25 cellular contexts compared by ENCODE assay signal in the genomic region with DNA sequence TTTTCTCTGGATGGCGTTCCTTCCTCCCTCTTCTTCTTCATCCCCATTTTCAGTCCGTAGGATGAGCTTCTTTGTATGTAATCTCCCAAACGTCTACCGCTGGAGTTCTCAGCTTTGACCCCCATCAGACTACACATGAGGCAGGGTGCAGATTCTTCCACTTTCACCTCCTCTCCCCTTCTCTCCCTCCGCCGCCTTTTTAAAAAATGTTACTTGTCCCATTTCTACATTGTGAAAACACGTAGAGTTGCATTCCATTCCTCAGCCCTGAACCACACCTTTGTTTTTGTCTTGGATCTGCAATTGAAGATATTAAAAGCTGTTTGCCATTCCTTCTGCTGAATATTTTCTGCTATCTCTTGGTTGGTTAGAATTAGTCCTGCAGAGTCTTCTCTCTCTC. TPM values are rescaled to one million over a fixed set of nuclear protein-coding genes. Genes with fewer than 3 reads are reported as not detected.
DNase-seq lines count a peak whose midpoint lies in the region; ATAC-seq and TF ChIP-seq lines count a peak whose summit lies in the region.
"Had no signal": no experiment of that assay in that cellular context is flagged by ENCODE, and none has a peak within 500 bp of the region (broad histone marks: within the 10 kb centered on the region; RNA-seq: fewer than 3 reads in every experiment).

No MANE protein-coding gene starts in this region.

- ATAC-seq in T-helper 17 cell (no peak), HG02885 (IDR thresholded peaks at IDR 0.05; ENCODE audit: poor library complexity, unreplicated experiment) (no peak)
- ATAC-seq: sciatic nerve; stimulated activated naive CD8-positive, alpha-beta T cell treated with anti-CD3 and anti-CD28 coated beads, Interleukin-15, Interleukin-2, amounts not matched to agents 100 U/mL and 50 U/mL, for 24 hours had no signal

- WGBS in urinary bladder = 75% methylated on average over 7 of the region's 7 CpGs

- no peak for DNase-seq in T-helper 17 cell
- no peak for DNase-seq in epithelial cell of prostate (ENCODE audit: low read depth, low spot score)
- DNase-seq in progenitor cell of endocrine pancreas (ENCODE audit: low spot score, unreplicated experiment) = no peak
- no peak for DNase-seq in NCI-H2107 (lab: John Stamatoyannopoulos, UW)
- DNase-seq in OCI-M1 (lab: John Stamatoyannopoulos, UW) = no peak
- DNase-seq: activated B cell treated with CpG ODN at 0.5 μM for 24 hours; activated CD4-positive, alpha-beta T cell treated with anti-CD3 and anti-CD28 coated beads, Interleukin-2, amount 50 U/mL, for 48 hours; activated effector memory CD4-positive, alpha-beta T cell treated with Interleukin-2 at 50 U/mL for 16 hours; effector CD8-positive, alpha-beta T cell; islet precursor cell; NCI-H1105 treated with DMSO at 0.1 percent for 48 hours; NCI-H2081 treated with DMSO at 0.1 percent for 48 hours; NCI-H446; SHP77; stimulated activated naive CD8-positive, alpha-beta T cell treated with anti-CD3 and anti-CD28 coated beads, Interleukin-15, Interleukin-2, amounts not matched to agents 100 U/mL and 50 U/mL, for 24 hours; SW 1271 had no signal

- no peak for TF ChIP-seq CTCF in progenitor cell of endocrine pancreas (IDR thresholded peaks at IDR 0.05; ENCODE audit: unreplicated experiment)

- no peak overlapping the region for H3K4me3 ChIP-seq in urinary bladder (ENCODE audit: low read depth, low read length)
- H3K4me3 ChIP-seq: HAP-1, lung, neural progenitor cell had no signal

- H3K36me3 Mint-ChIP-seq in T-helper 17 cell (ENCODE audit: low read depth) (no peaks in the 10 kb centered on the region), progenitor cell of endocrine pancreas (ENCODE audit: insufficient read depth) (no peaks in the 10 kb centered on the region)
- H3K36me3 Mint-ChIP-seq: neural progenitor cell had no signal

- no peaks in the 10 kb centered on the region for H3K36me3 ChIP-seq in urinary bladder (ENCODE audit: insufficient read depth)
- H3K36me3 ChIP-seq: HAP-1, neural progenitor cell had no signal

- H3K9me3 ChIP-seq in T-helper 17 cell (ENCODE audit: control insufficient read depth, low read length, poor library complexity, severe bottlenecking) = no peaks in the 10 kb centered on the region
- H3K9me3 ChIP-seq: HAP-1 had no signal

- no peaks in the 10 kb centered on the region for H3K4me1 ChIP-seq in urinary bladder (ENCODE audit: insufficient read depth)

- no peaks in the 10 kb centered on the region for H3K9me3 Mint-ChIP-seq in progenitor cell of endocrine pancreas (ENCODE audit: low read depth)
- H3K9me3 Mint-ChIP-seq: activated B cell treated with CpG ODN at 0.5 μM for 24 hours, neural progenitor cell had no signal

- H3K27me3 Mint-ChIP-seq in T-helper 17 cell (no peaks in the 10 kb centered on the region), progenitor cell of endocrine pancreas (peaks cover 32% of the 10 kb centered on the region)

- no peak overlapping the region for H3K4me3 Mint-ChIP-seq in T-helper 17 cell
- no peak overlapping the region for H3K4me3 Mint-ChIP-seq in progenitor cell of endocrine pancreas (ENCODE audit: low read depth)
- H3K4me3 Mint-ChIP-seq: activated B cell treated with CpG ODN at 0.5 μM for 24 hours, neural progenitor cell had no signal

- H3K27ac ChIP-seq in epithelial cell of prostate (peak overlapping the region; percentile 28), urinary bladder (ENCODE audit: low read depth) (peak overlapping the region; percentile 3)
- H3K27ac ChIP-seq: C4-2B, neural progenitor cell had no signal

- H3K4me1 Mint-ChIP-seq in T-helper 17 cell = peaks cover 20% of the 10 kb centered on the region
- peaks cover 17% of the 10 kb centered on the region for H3K4me1 Mint-ChIP-seq in progenitor cell of endocrine pancreas (ENCODE audit: low read depth)

- H3K27ac Mint-ChIP-seq in T-helper 17 cell (peak overlapping the region; percentile 27), progenitor cell of endocrine pancreas (peak overlapping the region; percentile 33)
- H3K27ac Mint-ChIP-seq: activated B cell treated with CpG ODN at 0.5 μM for 24 hours, neural progenitor cell had no signal

RNA-seq across cellular contexts. Expression of a gene that starts 6.2 kb away (rescaled TPM):
- under 1 TPM in 1 of 2 donors, not detected in 1; 0.42 TPM for total RNA-seq in T-helper 17 cell
- total RNA-seq in progenitor cell of endocrine pancreas = not detected in 2 replicates
- 112 TPM for total RNA-seq in urinary bladder
- polyA plus RNA-seq in urinary bladder = 404 TPM
- total RNA-seq: OCI-LY7 had no signal

RNA-seq across cellular contexts. Expression of a gene that starts 16.1 kb away (rescaled TPM):
- total RNA-seq in T-helper 17 cell (not detected), progenitor cell of endocrine pancreas (14.6 and 17.5 TPM in 2 replicates), urinary bladder (69.2 TPM)
- polyA plus RNA-seq in urinary bladder = 197 TPM
- total RNA-seq: activated B cell treated with CpG ODN at 0.5 μM for 24 hours, OCI-LY7 had no signal

RNA-seq across cellular contexts. Expression of a gene that starts 17.1 kb away (rescaled TPM):
- total RNA-seq in T-helper 17 cell = 1 to 10 TPM in 1 of 2 donors, under 1 TPM in 1; 0.42 to 1.6 TPM
- 1.5 and 1.6 TPM in 2 replicates for total RNA-seq in progenitor cell of endocrine pancreas
- total RNA-seq in urinary bladder = 49.0 TPM
- polyA plus RNA-seq in urinary bladder = 40.8 TPM
- total RNA-seq: OCI-LY7 had no signal

RNA-seq across cellular contexts. Expression of a gene that starts 45.6 kb away (rescaled TPM):
- total RNA-seq in T-helper 17 cell = not detected
- not detected in 2 replicates for total RNA-seq in progenitor cell of endocrine pancreas
- not detected for total RNA-seq in urinary bladder
- not detected for polyA plus RNA-seq in urinary bladder
- total RNA-seq: activated B cell treated with CpG ODN at 0.5 μM for 24 hours, lung, OCI-LY7, sciatic nerve had no signal
- polyA plus RNA-seq: AG04450 had no signal

Comparison
In these comparisons a context has a peak if more than half of its experiments do, and no peak if none do; other contexts are left out.
1. RNA of a gene that starts 6.2 kb away (total RNA-seq): 112 TPM in urinary bladder (single experiment); 0.42 TPM in T-helper 17 cell and not detected in progenitor cell of endocrine pancreas; every median in the first group is over 10 times any median in the second.
2. RNA of a gene that starts 16.1 kb away (total RNA-seq): 69.2 TPM in urinary bladder (single experiment) and 14.6 to 17.5 TPM in progenitor cell of endocrine pancreas; not detected in T-helper 17 cell; every median in the first group is over 10 times any median in the second.
3. RNA of a gene that starts 17.1 kb away (total RNA-seq): 49.0 TPM in urinary bladder (single experiment); 0.42 to 1.6 TPM in T-helper 17 cell and 1.5 to 1.6 TPM in progenitor cell of endocrine pancreas; every median in the first group is over 10 times any median in the second.